2 cellular contexts compared by ENCODE assay signal in the genomic region with DNA sequence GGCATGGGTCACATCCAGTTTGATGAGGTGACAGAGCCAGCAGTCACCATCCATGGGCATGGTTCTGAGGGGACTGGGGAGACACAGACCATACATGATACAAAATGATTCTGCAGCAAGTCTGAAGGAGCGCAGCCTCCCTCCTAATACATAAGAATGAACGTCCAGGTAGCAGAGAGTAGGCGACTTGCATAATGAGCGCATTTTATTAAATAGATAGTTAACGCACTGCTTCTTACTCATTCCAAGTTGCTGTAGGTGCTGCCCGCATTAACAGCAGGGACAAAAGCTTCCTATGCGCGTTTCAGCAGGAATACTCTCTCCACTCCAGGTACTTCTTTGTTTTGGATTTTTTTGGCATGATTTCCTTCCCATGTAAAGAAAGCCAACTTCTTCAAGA.
TF ChIP-seq lines count a peak whose summit lies in the region.

No MANE protein-coding gene starts in this region.

TF ChIP-seq in GM23338, 12 proteins besides CTCF, POLR2A, EP300 and RAD21 (continued from another document):
- TF ChIP-seq, protein P1, sequence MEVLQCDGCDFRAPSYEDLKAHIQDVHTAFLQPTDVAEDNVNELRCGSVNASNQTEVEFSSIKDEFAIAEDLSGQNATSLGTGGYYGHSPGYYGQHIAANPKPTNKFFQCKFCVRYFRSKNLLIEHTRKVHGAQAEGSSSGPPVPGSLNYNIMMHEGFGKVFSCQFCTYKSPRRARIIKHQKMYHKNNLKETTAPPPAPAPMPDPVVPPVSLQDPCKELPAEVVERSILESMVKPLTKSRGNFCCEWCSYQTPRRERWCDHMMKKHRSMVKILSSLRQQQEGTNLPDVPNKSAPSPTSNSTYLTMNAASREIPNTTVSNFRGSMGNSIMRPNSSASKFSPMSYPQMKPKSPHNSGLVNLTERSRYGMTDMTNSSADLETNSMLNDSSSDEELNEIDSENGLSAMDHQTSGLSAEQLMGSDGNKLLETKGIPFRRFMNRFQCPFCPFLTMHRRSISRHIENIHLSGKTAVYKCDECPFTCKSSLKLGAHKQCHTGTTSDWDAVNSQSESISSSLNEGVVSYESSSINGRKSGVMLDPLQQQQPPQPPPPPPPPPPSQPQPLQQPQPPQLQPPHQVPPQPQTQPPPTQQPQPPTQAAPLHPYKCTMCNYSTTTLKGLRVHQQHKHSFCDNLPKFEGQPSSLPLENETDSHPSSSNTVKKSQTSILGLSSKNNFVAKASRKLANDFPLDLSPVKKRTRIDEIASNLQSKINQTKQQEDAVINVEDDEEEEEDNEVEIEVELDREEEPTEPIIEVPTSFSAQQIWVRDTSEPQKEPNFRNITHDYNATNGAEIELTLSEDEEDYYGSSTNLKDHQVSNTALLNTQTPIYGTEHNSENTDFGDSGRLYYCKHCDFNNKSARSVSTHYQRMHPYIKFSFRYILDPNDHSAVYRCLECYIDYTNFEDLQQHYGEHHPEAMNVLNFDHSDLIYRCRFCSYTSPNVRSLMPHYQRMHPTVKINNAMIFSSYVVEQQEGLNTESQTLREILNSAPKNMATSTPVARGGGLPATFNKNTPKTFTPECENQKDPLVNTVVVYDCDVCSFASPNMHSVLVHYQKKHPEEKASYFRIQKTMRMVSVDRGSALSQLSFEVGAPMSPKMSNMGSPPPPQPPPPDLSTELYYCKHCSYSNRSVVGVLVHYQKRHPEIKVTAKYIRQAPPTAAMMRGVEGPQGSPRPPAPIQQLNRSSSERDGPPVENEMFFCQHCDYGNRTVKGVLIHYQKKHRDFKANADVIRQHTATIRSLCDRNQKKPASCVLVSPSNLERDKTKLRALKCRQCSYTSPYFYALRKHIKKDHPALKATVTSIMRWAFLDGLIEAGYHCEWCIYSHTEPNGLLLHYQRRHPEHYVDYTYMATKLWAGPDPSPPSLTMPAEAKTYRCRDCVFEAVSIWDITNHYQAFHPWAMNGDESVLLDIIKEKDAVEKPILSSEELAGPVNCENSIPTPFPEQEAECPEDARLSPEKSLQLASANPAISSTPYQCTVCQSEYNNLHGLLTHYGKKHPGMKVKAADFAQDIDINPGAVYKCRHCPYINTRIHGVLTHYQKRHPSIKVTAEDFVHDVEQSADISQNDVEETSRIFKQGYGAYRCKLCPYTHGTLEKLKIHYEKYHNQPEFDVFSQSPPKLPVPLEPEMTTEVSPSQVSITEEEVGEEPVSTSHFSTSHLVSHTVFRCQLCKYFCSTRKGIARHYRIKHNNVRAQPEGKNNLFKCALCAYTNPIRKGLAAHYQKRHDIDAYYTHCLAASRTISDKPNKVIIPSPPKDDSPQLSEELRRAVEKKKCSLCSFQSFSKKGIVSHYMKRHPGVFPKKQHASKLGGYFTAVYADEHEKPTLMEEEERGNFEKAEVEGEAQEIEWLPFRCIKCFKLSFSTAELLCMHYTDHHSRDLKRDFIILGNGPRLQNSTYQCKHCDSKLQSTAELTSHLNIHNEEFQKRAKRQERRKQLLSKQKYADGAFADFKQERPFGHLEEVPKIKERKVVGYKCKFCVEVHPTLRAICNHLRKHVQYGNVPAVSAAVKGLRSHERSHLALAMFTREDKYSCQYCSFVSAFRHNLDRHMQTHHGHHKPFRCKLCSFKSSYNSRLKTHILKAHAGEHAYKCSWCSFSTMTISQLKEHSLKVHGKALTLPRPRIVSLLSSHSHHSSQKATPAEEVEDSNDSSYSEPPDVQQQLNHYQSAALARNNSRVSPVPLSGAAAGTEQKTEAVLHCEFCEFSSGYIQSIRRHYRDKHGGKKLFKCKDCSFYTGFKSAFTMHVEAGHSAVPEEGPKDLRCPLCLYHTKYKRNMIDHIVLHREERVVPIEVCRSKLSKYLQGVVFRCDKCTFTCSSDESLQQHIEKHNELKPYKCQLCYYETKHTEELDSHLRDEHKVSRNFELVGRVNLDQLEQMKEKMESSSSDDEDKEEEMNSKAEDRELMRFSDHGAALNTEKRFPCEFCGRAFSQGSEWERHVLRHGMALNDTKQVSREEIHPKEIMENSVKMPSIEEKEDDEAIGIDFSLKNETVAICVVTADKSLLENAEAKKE (CRISPR knock-in tag; IDR thresholded peaks at IDR 0.05) = no peak
TF ChIP-seq in GM23338: peak in this region for 0.

TF ChIP-seq in WTC11, 78 proteins besides CTCF, POLR2A, EP300 and RAD21 (continued from another document):
- TF ChIP-seq GTF2I (CRISPR knock-in tag; conservative IDR thresholded peaks at IDR 0.05) (no peak), ETV6 (CRISPR knock-in tag; IDR thresholded peaks at IDR 0.05) (no peak), SMAD4 (CRISPR knock-in tag; IDR thresholded peaks at IDR 0.05) (no peak), GRHL2 (CRISPR knock-in tag; IDR thresholded peaks at IDR 0.05; ENCODE audit: insufficient replicate concordance, severe bottlenecking) (no peak)
- TF ChIP-seq, protein P2, sequence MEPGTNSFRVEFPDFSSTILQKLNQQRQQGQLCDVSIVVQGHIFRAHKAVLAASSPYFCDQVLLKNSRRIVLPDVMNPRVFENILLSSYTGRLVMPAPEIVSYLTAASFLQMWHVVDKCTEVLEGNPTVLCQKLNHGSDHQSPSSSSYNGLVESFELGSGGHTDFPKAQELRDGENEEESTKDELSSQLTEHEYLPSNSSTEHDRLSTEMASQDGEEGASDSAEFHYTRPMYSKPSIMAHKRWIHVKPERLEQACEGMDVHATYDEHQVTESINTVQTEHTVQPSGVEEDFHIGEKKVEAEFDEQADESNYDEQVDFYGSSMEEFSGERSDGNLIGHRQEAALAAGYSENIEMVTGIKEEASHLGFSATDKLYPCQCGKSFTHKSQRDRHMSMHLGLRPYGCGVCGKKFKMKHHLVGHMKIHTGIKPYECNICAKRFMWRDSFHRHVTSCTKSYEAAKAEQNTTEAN (CRISPR knock-in tag; IDR thresholded peaks at IDR 0.05) = no peak
